Comparison of ENCODE assay signal across 1 cellular context in the genomic region with DNA sequence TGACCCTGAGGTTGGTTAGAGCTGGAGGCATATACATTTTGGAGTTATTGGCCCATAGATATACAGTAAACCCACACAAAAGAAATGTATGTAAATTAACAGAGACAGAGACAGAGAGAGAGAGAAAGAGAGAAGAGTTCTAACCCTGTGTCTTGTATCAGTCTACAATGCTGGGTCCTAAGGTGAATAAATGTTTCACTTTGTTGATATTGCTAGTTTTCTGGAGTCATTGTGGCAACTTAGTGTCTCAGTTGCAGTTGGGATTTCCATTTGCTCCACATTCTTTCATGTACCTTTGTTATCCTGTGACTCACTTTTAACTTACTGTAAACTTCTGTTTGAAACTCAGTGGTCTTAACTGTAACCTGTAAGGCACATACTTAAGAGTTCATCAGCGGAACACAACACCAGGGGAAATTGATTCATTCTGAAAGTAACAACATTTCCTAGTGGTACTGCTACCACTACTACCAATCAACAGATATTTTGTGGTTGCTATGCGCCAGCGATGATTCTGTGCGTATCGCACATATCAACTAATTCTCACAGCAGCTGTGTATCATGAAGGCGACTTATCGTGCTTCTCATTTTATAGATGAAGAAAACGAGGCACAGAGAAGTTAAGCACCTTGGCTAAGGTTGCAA.
TF ChIP-seq lines count a peak whose summit lies in the region.

No MANE protein-coding gene starts in this region.

TF ChIP-seq in GM12878, 131 proteins besides CTCF, POLR2A, EP300 and RAD21:
- TF ChIP-seq EZH2 (IDR thresholded peaks at IDR 0.05; ENCODE audit: borderline replicate concordance, control insufficient read depth, low read depth, low read length) (no peak), BMI1 (IDR thresholded peaks at IDR 0.05; ENCODE audit: borderline replicate concordance) (no peak), IRF4 (IDR thresholded peaks at IDR 0.05; ENCODE audit: low read depth, low read length) (no peak), SP1 (IDR thresholded peaks at IDR 0.05; ENCODE audit: low read depth, low read length) (no peak), STAT3 (IDR thresholded peaks at IDR 0.05; ENCODE audit: low read depth, low read length) (no peak), JUNB (IDR thresholded peaks at IDR 0.05) (0 out of 2 replicates have a peak, but pooled peaks have one; percentile 33)
- TF ChIP-seq, protein P1, sequence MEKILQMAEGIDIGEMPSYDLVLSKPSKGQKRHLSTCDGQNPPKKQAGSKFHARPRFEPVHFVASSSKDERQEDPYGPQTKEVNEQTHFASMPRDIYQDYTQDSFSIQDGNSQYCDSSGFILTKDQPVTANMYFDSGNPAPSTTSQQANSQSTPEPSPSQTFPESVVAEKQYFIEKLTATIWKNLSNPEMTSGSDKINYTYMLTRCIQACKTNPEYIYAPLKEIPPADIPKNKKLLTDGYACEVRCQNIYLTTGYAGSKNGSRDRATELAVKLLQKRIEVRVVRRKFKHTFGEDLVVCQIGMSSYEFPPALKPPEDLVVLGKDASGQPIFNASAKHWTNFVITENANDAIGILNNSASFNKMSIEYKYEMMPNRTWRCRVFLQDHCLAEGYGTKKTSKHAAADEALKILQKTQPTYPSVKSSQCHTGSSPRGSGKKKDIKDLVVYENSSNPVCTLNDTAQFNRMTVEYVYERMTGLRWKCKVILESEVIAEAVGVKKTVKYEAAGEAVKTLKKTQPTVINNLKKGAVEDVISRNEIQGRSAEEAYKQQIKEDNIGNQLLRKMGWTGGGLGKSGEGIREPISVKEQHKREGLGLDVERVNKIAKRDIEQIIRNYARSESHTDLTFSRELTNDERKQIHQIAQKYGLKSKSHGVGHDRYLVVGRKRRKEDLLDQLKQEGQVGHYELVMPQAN (conservative IDR thresholded peaks at IDR 0.05) = no peak
- TF ChIP-seq, protein P2, sequence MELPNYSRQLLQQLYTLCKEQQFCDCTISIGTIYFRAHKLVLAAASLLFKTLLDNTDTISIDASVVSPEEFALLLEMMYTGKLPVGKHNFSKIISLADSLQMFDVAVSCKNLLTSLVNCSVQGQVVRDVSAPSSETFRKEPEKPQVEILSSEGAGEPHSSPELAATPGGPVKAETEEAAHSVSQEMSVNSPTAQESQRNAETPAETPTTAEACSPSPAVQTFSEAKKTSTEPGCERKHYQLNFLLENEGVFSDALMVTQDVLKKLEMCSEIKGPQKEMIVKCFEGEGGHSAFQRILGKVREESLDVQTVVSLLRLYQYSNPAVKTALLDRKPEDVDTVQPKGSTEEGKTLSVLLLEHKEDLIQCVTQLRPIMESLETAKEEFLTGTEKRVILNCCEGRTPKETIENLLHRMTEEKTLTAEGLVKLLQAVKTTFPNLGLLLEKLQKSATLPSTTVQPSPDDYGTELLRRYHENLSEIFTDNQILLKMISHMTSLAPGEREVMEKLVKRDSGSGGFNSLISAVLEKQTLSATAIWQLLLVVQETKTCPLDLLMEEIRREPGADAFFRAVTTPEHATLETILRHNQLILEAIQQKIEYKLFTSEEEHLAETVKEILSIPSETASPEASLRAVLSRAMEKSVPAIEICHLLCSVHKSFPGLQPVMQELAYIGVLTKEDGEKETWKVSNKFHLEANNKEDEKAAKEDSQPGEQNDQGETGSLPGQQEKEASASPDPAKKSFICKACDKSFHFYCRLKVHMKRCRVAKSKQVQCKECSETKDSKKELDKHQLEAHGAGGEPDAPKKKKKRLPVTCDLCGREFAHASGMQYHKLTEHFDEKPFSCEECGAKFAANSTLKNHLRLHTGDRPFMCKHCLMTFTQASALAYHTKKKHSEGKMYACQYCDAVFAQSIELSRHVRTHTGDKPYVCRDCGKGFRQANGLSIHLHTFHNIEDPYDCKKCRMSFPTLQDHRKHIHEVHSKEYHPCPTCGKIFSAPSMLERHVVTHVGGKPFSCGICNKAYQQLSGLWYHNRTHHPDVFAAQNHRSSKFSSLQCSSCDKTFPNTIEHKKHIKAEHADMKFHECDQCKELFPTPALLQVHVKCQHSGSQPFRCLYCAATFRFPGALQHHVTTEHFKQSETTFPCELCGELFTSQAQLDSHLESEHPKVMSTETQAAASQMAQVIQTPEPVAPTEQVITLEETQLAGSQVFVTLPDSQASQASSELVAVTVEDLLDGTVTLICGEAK (IDR thresholded peaks at IDR 0.05; ENCODE audit: borderline replicate concordance) = no peak
